18 cellular contexts compared by ENCODE assay signal in the genomic region with DNA sequence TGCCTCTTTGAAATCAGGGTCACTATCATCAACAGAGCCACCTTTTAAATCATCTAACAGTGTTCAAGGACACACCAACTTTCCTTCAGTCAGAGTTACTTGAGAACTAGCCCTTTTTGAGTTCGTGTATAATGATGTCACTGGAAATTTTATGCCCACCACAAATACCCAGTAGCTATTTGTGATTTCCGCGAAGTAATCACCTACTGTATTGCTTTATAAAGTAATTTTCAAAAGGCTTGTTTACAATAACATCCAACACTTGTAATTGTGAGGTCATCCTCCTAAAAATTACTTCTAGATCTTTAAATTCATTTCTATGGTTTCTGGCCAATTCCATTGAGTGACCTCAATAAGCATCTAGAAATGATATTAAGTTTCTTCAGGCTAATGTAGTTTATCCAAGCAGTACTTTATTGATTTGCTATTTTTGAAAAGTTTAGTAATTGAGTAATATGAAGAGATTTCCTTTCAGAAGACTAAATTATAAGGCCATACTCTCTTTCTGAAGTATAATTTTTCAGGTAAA. TPM values are rescaled to one million over a fixed set of nuclear protein-coding genes. Genes with fewer than 3 reads are reported as not detected.
DNase-seq lines count a peak whose midpoint lies in the region; ATAC-seq and TF ChIP-seq lines count a peak whose summit lies in the region.
"Had no signal": no experiment of that assay in that cellular context is flagged by ENCODE, and none has a peak within 500 bp of the region (broad histone marks: within the 10 kb centered on the region; RNA-seq: fewer than 3 reads in every experiment).

No MANE protein-coding gene starts in this region.

- H3K9me3 ChIP-seq in HEK293 (ENCODE audit: control insufficient read depth, insufficient read depth, low read depth, low read length) (no peaks in the 10 kb centered on the region), T-helper 17 cell (ENCODE audit: control insufficient read depth, low read length, poor library complexity, severe bottlenecking) (no peaks in the 10 kb centered on the region)
- H3K9me3 ChIP-seq: BLaER1 had no signal

- DNase-seq in T-helper 17 cell (no peak), type B pancreatic cell (ENCODE audit: extremely low spot score, unreplicated experiment) (no peak), SW 1271 (lab: John Stamatoyannopoulos, UW) (no peak), COR-L47 (lab: John Stamatoyannopoulos, UW) (no peak), AG08395 (ENCODE audit: low spot score) (no peak)
- no peak for DNase-seq in stimulated activated naive CD4-positive, alpha-beta T cell (lab: John Stamatoyannopoulos, UW)
- DNase-seq: Calu3; CD4-positive, alpha-beta memory T cell; GF-D8; GM23248; HCEC 1CT; HFFc6 had no signal

- 0 out of 2 replicates have a peak, but pooled peaks cover 3% of the 10 kb centered on the region for H3K4me1 ChIP-seq in HEK293 (ENCODE audit: control insufficient read depth, insufficient read depth, low read length)
- H3K4me1 ChIP-seq: BLaER1 had no signal

- H3K36me3 ChIP-seq in HEK293 (ENCODE audit: control insufficient read depth in 2 of 2, insufficient read depth in 1 of 2, low read length in 2 of 2), result no peaks in the 10 kb centered on the region
- H3K36me3 ChIP-seq: BLaER1 had no signal

- H3K4me1 Mint-ChIP-seq in T-helper 17 cell, result peaks cover 20% of the 10 kb centered on the region
- peaks cover 10% of the 10 kb centered on the region for H3K4me1 Mint-ChIP-seq in nephron
- peaks cover 14% of the 10 kb centered on the region for H3K4me1 Mint-ChIP-seq in type B pancreatic cell (ENCODE audit: unreplicated experiment)

- POLR2A ChIA-PET in HEK293 (lab: Yijun Ruan, JAX), result interaction anchor here (1.5 kb wide), 1 partner anchor 42 kb away, joined by 3 read pairs; no protein-coding TSS in a partner anchor

- H3K4me3 ChIP-seq in HEK293 (ENCODE audit: low read depth, low read length), result no peak overlapping the region
- H3K4me3 ChIP-seq: BLaER1, GM23248 had no signal

- CTCF ChIA-PET in HEK293 (lab: Yijun Ruan, JAX), result no interaction called here

- peak overlapping the region; percentile 2 for H3K27ac Mint-ChIP-seq in T-helper 17 cell
- peak overlapping the region; percentile 43 to 57 (median 49) for H3K27ac Mint-ChIP-seq in nephron
- peak overlapping the region; percentile 21 for H3K27ac Mint-ChIP-seq in type B pancreatic cell
- H3K27ac Mint-ChIP-seq: CD14-positive monocyte; CD4-positive, alpha-beta memory T cell; HFFc6 had no signal

- H3K9me3 Mint-ChIP-seq in nephron, result peaks cover 1% of the 10 kb centered on the region
- peaks cover 2% of the 10 kb centered on the region for H3K9me3 Mint-ChIP-seq in type B pancreatic cell
- H3K9me3 Mint-ChIP-seq: HFFc6 had no signal

- H3K4me3 Mint-ChIP-seq in T-helper 17 cell, result no peak overlapping the region
- H3K4me3 Mint-ChIP-seq in nephron, result no peak overlapping the region
- H3K4me3 Mint-ChIP-seq in type B pancreatic cell, result no peak overlapping the region
- H3K4me3 Mint-ChIP-seq: CD14-positive monocyte; CD4-positive, alpha-beta memory T cell; HFFc6 had no signal

- H3K27ac ChIP-seq in HEK293 (ENCODE audit: extremely low read depth, low read depth, low read length), result no peak overlapping the region
- H3K27ac ChIP-seq: BLaER1, GM23248, HL-60, KMS-11 had no signal

- H3K36me3 Mint-ChIP-seq in T-helper 17 cell (ENCODE audit: low read depth) (peaks cover 7% of the 10 kb centered on the region), nephron (ENCODE audit: low read depth) (peaks cover 1% of the 10 kb centered on the region), type B pancreatic cell (no peaks in the 10 kb centered on the region)

- no peak for ATAC-seq in T-helper 17 cell

- H3K27me3 Mint-ChIP-seq in T-helper 17 cell, result no peaks in the 10 kb centered on the region
- no peaks in the 10 kb centered on the region for H3K27me3 Mint-ChIP-seq in nephron (ENCODE audit: low read depth)
- no peaks in the 10 kb centered on the region for H3K27me3 Mint-ChIP-seq in type B pancreatic cell
- H3K27me3 Mint-ChIP-seq: CD4-positive, alpha-beta memory T cell had no signal

- TF ChIP-seq CTCF in HEK293 (tag by site-specific recombination; IDR thresholded peaks at IDR 0.05), result no peak
- TF ChIP-seq CTCF in nephron (IDR thresholded peaks at IDR 0.05; ENCODE audit: unreplicated experiment in 3 of 3), result no peak
- no peak for TF ChIP-seq CTCF in type B pancreatic cell (conservative IDR thresholded peaks at IDR 0.05)

TF ChIP-seq in HEK293, 187 proteins besides CTCF, POLR2A, EP300 and RAD21 (continues in another document):
- no peak for TF ChIP-seq ZNF514 (tag by site-specific recombination; IDR thresholded peaks at IDR 0.05)
- TF ChIP-seq, protein P1, sequence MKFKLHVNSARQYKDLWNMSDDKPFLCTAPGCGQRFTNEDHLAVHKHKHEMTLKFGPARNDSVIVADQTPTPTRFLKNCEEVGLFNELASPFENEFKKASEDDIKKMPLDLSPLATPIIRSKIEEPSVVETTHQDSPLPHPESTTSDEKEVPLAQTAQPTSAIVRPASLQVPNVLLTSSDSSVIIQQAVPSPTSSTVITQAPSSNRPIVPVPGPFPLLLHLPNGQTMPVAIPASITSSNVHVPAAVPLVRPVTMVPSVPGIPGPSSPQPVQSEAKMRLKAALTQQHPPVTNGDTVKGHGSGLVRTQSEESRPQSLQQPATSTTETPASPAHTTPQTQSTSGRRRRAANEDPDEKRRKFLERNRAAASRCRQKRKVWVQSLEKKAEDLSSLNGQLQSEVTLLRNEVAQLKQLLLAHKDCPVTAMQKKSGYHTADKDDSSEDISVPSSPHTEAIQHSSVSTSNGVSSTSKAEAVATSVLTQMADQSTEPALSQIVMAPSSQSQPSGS (tag by site-specific recombination; IDR thresholded peaks at IDR 0.05; ENCODE audit: low read depth), result peak; percentile 82
- no peak for TF ChIP-seq ZFP37 (tag by site-specific recombination; IDR thresholded peaks at IDR 0.05)
- peak; percentile 63; the same call in 1 of the 2 replicates for TF ChIP-seq ZNF24 (tag by site-specific recombination; IDR thresholded peaks at IDR 0.05)
- TF ChIP-seq ZNF501 (tag by site-specific recombination; IDR thresholded peaks at IDR 0.05), result no peak
- TF ChIP-seq OSR2 (tag by site-specific recombination; IDR thresholded peaks at IDR 0.05), result peak; percentile 76
- peak; percentile 69; the same call in 1 of the 2 replicates for TF ChIP-seq ZBTB21 (tag by site-specific recombination; IDR thresholded peaks at IDR 0.05)
- TF ChIP-seq ZNF654 (tag by site-specific recombination; IDR thresholded peaks at IDR 0.05; ENCODE audit: low read depth), result 0 out of 2 replicates have a peak, but pooled peaks have one; percentile 3
- TF ChIP-seq, protein P2, sequence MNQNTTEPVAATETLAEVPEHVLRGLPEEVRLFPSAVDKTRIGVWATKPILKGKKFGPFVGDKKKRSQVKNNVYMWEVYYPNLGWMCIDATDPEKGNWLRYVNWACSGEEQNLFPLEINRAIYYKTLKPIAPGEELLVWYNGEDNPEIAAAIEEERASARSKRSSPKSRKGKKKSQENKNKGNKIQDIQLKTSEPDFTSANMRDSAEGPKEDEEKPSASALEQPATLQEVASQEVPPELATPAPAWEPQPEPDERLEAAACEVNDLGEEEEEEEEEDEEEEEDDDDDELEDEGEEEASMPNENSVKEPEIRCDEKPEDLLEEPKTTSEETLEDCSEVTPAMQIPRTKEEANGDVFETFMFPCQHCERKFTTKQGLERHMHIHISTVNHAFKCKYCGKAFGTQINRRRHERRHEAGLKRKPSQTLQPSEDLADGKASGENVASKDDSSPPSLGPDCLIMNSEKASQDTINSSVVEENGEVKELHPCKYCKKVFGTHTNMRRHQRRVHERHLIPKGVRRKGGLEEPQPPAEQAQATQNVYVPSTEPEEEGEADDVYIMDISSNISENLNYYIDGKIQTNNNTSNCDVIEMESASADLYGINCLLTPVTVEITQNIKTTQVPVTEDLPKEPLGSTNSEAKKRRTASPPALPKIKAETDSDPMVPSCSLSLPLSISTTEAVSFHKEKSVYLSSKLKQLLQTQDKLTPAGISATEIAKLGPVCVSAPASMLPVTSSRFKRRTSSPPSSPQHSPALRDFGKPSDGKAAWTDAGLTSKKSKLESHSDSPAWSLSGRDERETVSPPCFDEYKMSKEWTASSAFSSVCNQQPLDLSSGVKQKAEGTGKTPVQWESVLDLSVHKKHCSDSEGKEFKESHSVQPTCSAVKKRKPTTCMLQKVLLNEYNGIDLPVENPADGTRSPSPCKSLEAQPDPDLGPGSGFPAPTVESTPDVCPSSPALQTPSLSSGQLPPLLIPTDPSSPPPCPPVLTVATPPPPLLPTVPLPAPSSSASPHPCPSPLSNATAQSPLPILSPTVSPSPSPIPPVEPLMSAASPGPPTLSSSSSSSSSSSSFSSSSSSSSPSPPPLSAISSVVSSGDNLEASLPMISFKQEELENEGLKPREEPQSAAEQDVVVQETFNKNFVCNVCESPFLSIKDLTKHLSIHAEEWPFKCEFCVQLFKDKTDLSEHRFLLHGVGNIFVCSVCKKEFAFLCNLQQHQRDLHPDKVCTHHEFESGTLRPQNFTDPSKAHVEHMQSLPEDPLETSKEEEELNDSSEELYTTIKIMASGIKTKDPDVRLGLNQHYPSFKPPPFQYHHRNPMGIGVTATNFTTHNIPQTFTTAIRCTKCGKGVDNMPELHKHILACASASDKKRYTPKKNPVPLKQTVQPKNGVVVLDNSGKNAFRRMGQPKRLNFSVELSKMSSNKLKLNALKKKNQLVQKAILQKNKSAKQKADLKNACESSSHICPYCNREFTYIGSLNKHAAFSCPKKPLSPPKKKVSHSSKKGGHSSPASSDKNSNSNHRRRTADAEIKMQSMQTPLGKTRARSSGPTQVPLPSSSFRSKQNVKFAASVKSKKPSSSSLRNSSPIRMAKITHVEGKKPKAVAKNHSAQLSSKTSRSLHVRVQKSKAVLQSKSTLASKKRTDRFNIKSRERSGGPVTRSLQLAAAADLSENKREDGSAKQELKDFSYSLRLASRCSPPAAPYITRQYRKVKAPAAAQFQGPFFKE (tag by site-specific recombination; IDR thresholded peaks at IDR 0.05; ENCODE audit: borderline replicate concordance), result no peak
- TF ChIP-seq ZNF140 (tag by site-specific recombination; IDR thresholded peaks at IDR 0.05), result no peak
- 0 out of 2 replicates have a peak, but pooled peaks have one; percentile 28 for TF ChIP-seq ZFP69B (tag by site-specific recombination; IDR thresholded peaks at IDR 0.05)

RNA-seq across cellular contexts. Expression of a gene that starts 12.8 kb away (rescaled TPM):
- total RNA-seq in T-helper 17 cell, result 10 to 100 TPM; 10.6 to 15.6 TPM
- 3.9 and 9.0 TPM in 2 replicates for total RNA-seq in type B pancreatic cell (ENCODE audit: low replicate concordance)

RNA-seq across cellular contexts. Expression of a gene that starts 39.3 kb away (rescaled TPM):
- total RNA-seq in T-helper 17 cell (1,000 to 10,000 TPM; 1,558 to 2,042 TPM), type B pancreatic cell (ENCODE audit: low replicate concordance) (102 and 2,500 TPM in 2 replicates)

RNA-seq across cellular contexts. Expression of a gene that starts 59.1 kb away (rescaled TPM):
- total RNA-seq in T-helper 17 cell (1 to 10 TPM; 3.1 to 5.3 TPM), type B pancreatic cell (ENCODE audit: low replicate concordance) (1.0 and 2.2 TPM in 2 replicates)
